Comparison of ENCODE assay signal across 20 cellular contexts in the genomic region with DNA sequence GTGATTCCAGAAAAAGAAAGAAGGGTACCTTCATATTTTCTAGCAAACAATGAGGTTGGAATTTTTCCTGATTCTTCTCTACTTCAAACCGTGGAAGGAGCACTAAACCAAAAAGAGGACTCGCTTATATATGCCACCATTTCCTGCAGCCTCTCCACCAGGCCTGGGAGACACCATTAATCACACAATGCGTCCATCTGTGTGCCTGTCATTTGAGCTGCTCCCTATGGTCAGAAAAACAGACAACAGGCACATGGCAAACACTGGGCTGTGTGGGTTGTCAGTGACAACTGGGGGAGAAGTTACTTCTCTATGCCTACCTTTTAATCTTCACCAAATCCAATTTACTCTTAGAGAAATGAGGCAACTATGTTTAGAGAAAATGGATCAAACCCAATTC.
DNase-seq lines count a peak whose midpoint lies in the region; ATAC-seq and TF ChIP-seq lines count a peak whose summit lies in the region.
"Had no signal": no experiment of that assay in that cellular context is flagged by ENCODE, and none has a peak within 500 bp of the region (broad histone marks: within the 10 kb centered on the region; RNA-seq: fewer than 3 reads in every experiment).

No MANE protein-coding gene starts in this region.

- no peaks in the 10 kb centered on the region for H3K4me1 ChIP-seq in esophagus muscularis mucosa
- H3K4me1 ChIP-seq: BE2C had no signal

- 78% methylated on average over 3 of the region's 3 CpGs for WGBS in esophagus muscularis mucosa

- H3K9me3 ChIP-seq in esophagus muscularis mucosa: no peaks in the 10 kb centered on the region
- H3K9me3 ChIP-seq: BE2C had no signal

- no peak for TF ChIP-seq EP300 in esophagus muscularis mucosa (IDR thresholded peaks at IDR 0.05)

- no peak for TF ChIP-seq POLR2A in esophagus muscularis mucosa (IDR thresholded peaks at IDR 0.05; ENCODE audit: low read depth)

- TF ChIP-seq CTCF in esophagus muscularis mucosa (IDR thresholded peaks at IDR 0.05): no peak

- intact Hi-C loops in esophagus muscularis mucosa (cut with DNase I): no loop called here

- H3K4me3 ChIP-seq in esophagus muscularis mucosa: no peak overlapping the region
- H3K4me3 ChIP-seq: GM12878, GM23338 had no signal

- peaks cover 0 to 5% (median 0%) of the 10 kb centered on the region in 4 donors for H3K36me3 ChIP-seq in esophagus muscularis mucosa
- H3K36me3 ChIP-seq: BE2C had no signal

- ATAC-seq in GM18861 (IDR thresholded peaks at IDR 0.05; ENCODE audit: unreplicated experiment): no peak
- ATAC-seq in HG02885 (IDR thresholded peaks at IDR 0.05; ENCODE audit: poor library complexity, unreplicated experiment): no peak
- ATAC-seq: GM12878, GM23338 had no signal

- DNase-seq in NCI-H748 (lab: John Stamatoyannopoulos, UW; ENCODE audit: unreplicated experiment) (peak; percentile 34), NCI-H748 treated with DMSO at 0.1 percent for 48 hours (lab: John Stamatoyannopoulos, UW) (no peak), NCI-H69 (lab: John Stamatoyannopoulos, UW) (peak; percentile 69), esophagus muscularis mucosa (ENCODE audit: extremely low spot score) (peak; percentile 26), NCI-H2081 (lab: John Stamatoyannopoulos, UW) (no peak)
- DNase-seq: ACHN; BE2C; C1 segment of cervical spinal cord; CD4-positive, CD25-positive, alpha-beta regulatory T cell; CD8-positive, alpha-beta memory T cell; COR-L47; DMS 273 treated with DMSO at 0.1 percent for 48 hours; DMS53; DND-41; EL; HCEC 1CT had no signal

- peaks cover 0 to 13% (median 3%) of the 10 kb centered on the region in 4 donors for H3K27me3 ChIP-seq in esophagus muscularis mucosa

- no peak overlapping the region for H3K27ac ChIP-seq in esophagus muscularis mucosa (replicated peaks in 1 of 4)

Comparison
In these comparisons a context has a peak if more than half of its experiments do, and no peak if none do; other contexts are left out.
1. DNase-seq: peak in NCI-H748 (single experiment), NCI-H69 (single experiment) and esophagus muscularis mucosa (single experiment); none in NCI-H748 treated with DMSO at 0.1 percent for 48 hours (single experiment) and NCI-H2081 (0 of 2).